Comparison of ENCODE assay signal across 7 cellular contexts in the genomic region with DNA sequence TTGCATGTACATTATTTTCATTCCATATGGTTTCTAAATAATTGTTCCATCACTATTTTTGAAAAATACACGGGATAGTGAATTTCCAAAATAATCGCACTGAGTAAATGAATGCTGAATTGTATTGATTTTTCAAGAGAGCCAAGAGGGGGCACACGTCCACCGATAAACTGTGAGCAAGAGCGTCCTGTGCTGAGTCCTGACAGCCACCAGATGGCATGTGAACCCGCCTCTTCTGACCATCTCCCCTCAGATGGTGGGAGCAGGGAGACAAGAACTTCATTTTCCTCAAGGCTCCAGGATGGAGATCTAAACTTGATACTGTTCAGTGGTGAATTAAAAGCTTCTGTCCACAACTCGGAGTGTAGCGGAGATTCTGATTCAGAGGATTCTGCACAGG. TPM values are rescaled to one million over a fixed set of nuclear protein-coding genes. Genes with fewer than 3 reads are reported as not detected.
DNase-seq lines count a peak whose midpoint lies in the region; ATAC-seq and TF ChIP-seq lines count a peak whose summit lies in the region.

No MANE protein-coding gene starts in this region.

- peak; percentile 68 for TF ChIP-seq RAD21 in HCT116 (IDR thresholded peaks at IDR 0.05; ENCODE audit: low read depth)

- no peaks in the 10 kb centered on the region for H3K27me3 ChIP-seq in HCT116 (ENCODE audit: insufficient read depth, low read length)

- no peak overlapping the region for H3K4me3 ChIP-seq in HCT116 (replicated peaks in 1 of 2; ENCODE audit: low read depth in 1 of 2, low read length in 2 of 2)

- H3K9ac ChIP-seq in HCT116 (ENCODE audit: low read length): no peak overlapping the region

- intact Hi-C loops in HCT116 (cut with micrococcal nuclease): no loop called here

- no peaks in the 10 kb centered on the region for H3K36me3 ChIP-seq in HCT116 (ENCODE audit: control insufficient read depth in 1 of 2, insufficient read depth in 2 of 2, low read length in 2 of 2)

- CTCF ChIA-PET in HCT116 (lab: Charles Lee): no interaction called here

- no peaks in the 10 kb centered on the region for H3K4me1 ChIP-seq in HCT116 (ENCODE audit: control insufficient read depth in 1 of 2, insufficient read depth in 2 of 2, low read length in 2 of 2)

- TF ChIP-seq CTCF in HCT116 (IDR thresholded peaks at IDR 0.05 in 2 of 3, conservative IDR thresholded peaks at IDR 0.05 in 1 of 3; ENCODE audit: borderline replicate concordance in 1 of 3, insufficient read depth in 1 of 3, low read depth in 2 of 3, low read length in 2 of 3): peak; percentile 58 to 96 (median 58)

- no peaks in the 10 kb centered on the region for H3K9me3 ChIP-seq in HCT116 (ENCODE audit: control insufficient read depth in 1 of 2, insufficient read depth in 1 of 2, low read depth in 1 of 2, low read length in 2 of 2)

- no peaks in the 10 kb centered on the region for H4K20me1 ChIP-seq in HCT116 (ENCODE audit: insufficient read depth)

- BruUV-seq in HCT116 (replicated peaks; lab: Mats Ljungman, UMichigan): no TSS peak

- no peaks in the 10 kb centered on the region for H3K79me2 ChIP-seq in HCT116 (ENCODE audit: insufficient read depth, low read length)

- RAD21 ChIA-PET in HCT116 (lab: Charles Lee; ENCODE audit: low non-redundant PET in 1 of 2, low total read pairs in 2 of 2, uncharacterized antibody in 2 of 2, unreplicated experiment in 2 of 2): no interaction called here

- no peaks in the 10 kb centered on the region for H3K9me2 ChIP-seq in HCT116 (ENCODE audit: insufficient read depth)

- H2AFZ ChIP-seq in HCT116 (ENCODE audit: low read depth, low read length, poor library complexity, severe bottlenecking): no peak overlapping the region

- H3K27ac ChIP-seq in HCT116 (ENCODE audit: low read depth, low read length): no peak overlapping the region

- no peak for TF ChIP-seq POLR2A in HCT116 (IDR thresholded peaks at IDR 0.05; ENCODE audit: borderline replicate concordance, extremely low read depth, insufficient read depth, insufficient read length)

- DNase-seq in ELR (ENCODE audit: low read depth): peak; percentile 62
- DNase-seq in HCT116 (ENCODE audit: low read depth, low spot score): peak; percentile 38
- peak; percentile 84 for DNase-seq in NCI-H82 (lab: John Stamatoyannopoulos, UW)
- DNase-seq in activated gamma-delta T cell treated with anti-CD3 and anti-CD28 coated beads, Interleukin-2, amount 50 U/mL, for 16 hours (ENCODE audit: low read depth): peak; percentile 12
- peak; percentile 3 for DNase-seq in myocyte (ENCODE audit: low read depth)
- no peak for DNase-seq in NCI-H510A treated with DMSO at 0.1 percent for 48 hours (lab: John Stamatoyannopoulos, UW)
- no peak for DNase-seq in NCI-H226

- ATAC-seq in HCT116: peak; percentile 80

- no peak overlapping the region for H3K4me2 ChIP-seq in HCT116 (ENCODE audit: low read length)

- POLR2A ChIA-PET in HCT116 (lab: Charles Lee): no interaction called here

TF ChIP-seq in HCT116, 20 proteins besides CTCF, POLR2A, EP300 and RAD21:
- TF ChIP-seq SRF (IDR thresholded peaks at IDR 0.05; ENCODE audit: low read depth) (no peak), SIN3A (IDR thresholded peaks at IDR 0.05; ENCODE audit: low read depth) (no peak), POLR2AphosphoS5 (IDR thresholded peaks at IDR 0.05; ENCODE audit: low read depth, low read length) (no peak), TCF7L2 (IDR thresholded peaks at IDR 0.05; ENCODE audit: borderline replicate concordance, extremely low read depth, insufficient read depth, insufficient read length) (no peak)

RNA-seq across cellular contexts. Expression of a gene that starts 30.6 kb away (rescaled TPM):
- total RNA-seq in HCT116 (2021; ENCODE audit: unreplicated experiment) (1.4 TPM), myocyte (not detected in 2 replicates)
- polyA plus RNA-seq in HCT116 (2012): 0.29 TPM in 2 replicates
- polyA plus RNA-seq in myocyte (2012): 0.04 TPM

Comparison
In these comparisons a context has a peak if more than half of its experiments do, and no peak if none do; other contexts are left out.
1. DNase-seq: peak in ELR (single experiment), HCT116 (single experiment), NCI-H82 (single experiment), activated gamma-delta T cell treated with anti-CD3 and anti-CD28 coated beads, Interleukin-2, amount 50 U/mL, for 16 hours (single experiment) and myocyte (single experiment); none in NCI-H510A treated with DMSO at 0.1 percent for 48 hours (single experiment) and NCI-H226 (single experiment).